2 cellular contexts compared by ENCODE assay signal in the genomic region with DNA sequence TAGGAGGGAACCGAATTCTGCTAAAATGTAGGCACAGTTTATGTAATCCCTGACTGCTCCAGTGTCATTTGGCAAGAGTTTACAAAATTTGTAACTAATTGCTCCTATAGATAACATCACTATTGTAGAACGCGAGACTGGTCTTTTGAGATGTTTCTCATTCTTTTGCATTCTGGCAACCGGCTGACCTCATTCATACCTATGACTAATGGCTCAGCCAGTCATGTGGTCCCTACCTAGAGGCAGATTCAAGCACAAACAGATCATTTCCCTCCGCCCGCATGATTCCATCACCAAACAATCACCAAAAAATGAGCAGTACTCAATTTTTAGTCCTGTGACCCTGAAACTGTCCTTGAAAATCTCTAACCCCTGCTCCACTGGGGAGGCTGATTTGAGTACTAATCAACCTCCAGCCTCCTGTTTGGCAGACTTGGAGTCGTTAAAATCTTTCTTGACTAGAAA.
TF ChIP-seq lines count a peak whose summit lies in the region.

No MANE protein-coding gene starts in this region.

TF ChIP-seq in IMR-90, 13 proteins besides CTCF, POLR2A, EP300 and RAD21:
- peak; percentile 24; the same call in 1 of the 2 replicates for TF ChIP-seq USF2 (IDR thresholded peaks at IDR 0.05; ENCODE audit: low read depth, low read length)

TF ChIP-seq in SK-N-SH treated with all-trans-retinoic acid at 6 μM for 48 hours, 23 proteins besides CTCF, POLR2A, EP300 and RAD21:
- TF ChIP-seq SNAI2 (CRISPR knock-in tag; IDR thresholded peaks at IDR 0.05) (peak; percentile 25; the same call in 1 of the 2 replicates), ISL1 (CRISPR knock-in tag; IDR thresholded peaks at IDR 0.05) (peak; percentile 57), CSDC2 (CRISPR knock-in tag; IDR thresholded peaks at IDR 0.05) (0 out of 2 replicates have a peak, but pooled peaks have one; percentile 19), CREB5 (CRISPR knock-in tag; IDR thresholded peaks at IDR 0.05; ENCODE audit: low read depth) (peak; percentile 63; the same call in 1 of the 2 replicates)
